ENCODE assay signal across 23 cellular contexts in the genomic region with DNA sequence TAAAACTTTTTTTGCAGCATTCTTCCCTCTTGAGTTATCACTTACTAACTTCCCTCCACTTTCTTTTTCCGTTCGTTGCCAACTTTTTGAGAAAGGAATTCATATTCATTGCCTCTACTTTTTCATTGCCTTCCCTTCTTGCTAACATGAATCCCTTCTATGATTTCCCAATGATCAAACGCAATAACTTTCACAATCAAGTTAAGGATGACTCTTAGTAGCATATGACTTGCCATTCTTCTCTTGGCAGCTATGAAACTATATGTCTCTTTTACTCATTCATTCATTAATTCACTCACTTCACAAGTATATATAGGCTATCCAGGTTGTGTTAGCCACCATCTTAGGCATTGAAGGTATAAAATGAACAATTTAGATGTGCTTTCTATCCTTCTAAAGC.
"Had no signal": no experiment of that assay in that cellular context is flagged by ENCODE, and none has a peak within 500 bp of the region (broad histone marks: within the 10 kb centered on the region; RNA-seq: fewer than 3 reads in every experiment).

No MANE protein-coding gene starts in this region.

- H3K27ac Mint-ChIP-seq: activated naive CD4-positive, alpha-beta T cell treated with anti-CD3 and anti-CD28 coated beads, Interleukin-2, amount 50 U/mL, for 72 hours; nephron; T-cell; T-helper 2 cell treated with Interferon-gamma antibody and Interleukin-4, amounts not matched to agents 5 μg/mL and 100 μg/mL, for 36 hours had no signal

- H3K4me3 Mint-ChIP-seq: nephron; T-cell; T-helper 2 cell treated with Interferon-gamma antibody and Interleukin-4, amounts not matched to agents 5 μg/mL and 100 μg/mL, for 36 hours had no signal

- H3K36me3 Mint-ChIP-seq: T-cell had no signal

- H3K9me3 Mint-ChIP-seq: T-helper 2 cell treated with Interferon-gamma antibody and Interleukin-4, amounts not matched to agents 5 μg/mL and 100 μg/mL, for 36 hours had no signal

- H3K36me3 ChIP-seq: cardiac muscle cell, heart right ventricle, left lung, neutrophil, pancreas, right atrium auricular region, spleen, thoracic aorta, upper lobe of right lung, WERI-Rb-1 had no signal

- H3K4me3 ChIP-seq: cardiac muscle cell, heart right ventricle, left lung, pancreas, psoas muscle, right atrium auricular region, spleen, thoracic aorta, upper lobe of right lung had no signal

- H3K9me3 ChIP-seq: left lung, neutrophil, pancreas, right atrium auricular region, SK-N-SH, thoracic aorta, upper lobe of right lung had no signal

- DNase-seq: activated CD4-positive, alpha-beta T cell treated with anti-CD3 and anti-CD28 coated beads for 1 hour; activated CD4-positive, alpha-beta T cell treated with anti-CD3 and anti-CD28 coated beads, Interleukin-2, amount 50 U/mL, for 1 hour; activated gamma-delta T cell treated with Interleukin-2 at 50 U/mL for 16 hours; activated T-cell treated with anti-CD3 and anti-CD28 coated beads, Interleukin-2, amount 50 U/mL, for 1 hour; amniotic stem cell; heart right ventricle; left lung; pancreas; psoas muscle; SK-N-SH; spleen; stimulated activated CD4-positive, alpha-beta T cell treated with anti-CD3 and anti-CD28 coated beads, Interleukin-4, amount 100 ng/mL, for 1 hour; stimulated activated naive CD4-positive, alpha-beta T cell; T-cell; upper lobe of right lung; WERI-Rb-1 had no signal

- H3K4me1 Mint-ChIP-seq: nephron, T-cell had no signal

- H3K27me3 ChIP-seq: cardiac muscle cell, left lung, upper lobe of right lung had no signal

- ATAC-seq: activated naive CD4-positive, alpha-beta T cell treated with anti-CD3 and anti-CD28 coated beads, Interleukin-2, amount 50 U/mL, for 72 hours; heart right ventricle; left lung; pancreas; psoas muscle; T-cell; upper lobe of right lung had no signal

- H3K27ac ChIP-seq: cardiac muscle cell, heart right ventricle, left lung, neutrophil, pancreas, psoas muscle, right atrium auricular region, spleen, thoracic aorta, upper lobe of right lung, WERI-Rb-1 had no signal

- H3K4me1 ChIP-seq: heart right ventricle, left lung, pancreas, psoas muscle, right atrium auricular region, spleen, upper lobe of right lung had no signal
